In the genomic region with DNA sequence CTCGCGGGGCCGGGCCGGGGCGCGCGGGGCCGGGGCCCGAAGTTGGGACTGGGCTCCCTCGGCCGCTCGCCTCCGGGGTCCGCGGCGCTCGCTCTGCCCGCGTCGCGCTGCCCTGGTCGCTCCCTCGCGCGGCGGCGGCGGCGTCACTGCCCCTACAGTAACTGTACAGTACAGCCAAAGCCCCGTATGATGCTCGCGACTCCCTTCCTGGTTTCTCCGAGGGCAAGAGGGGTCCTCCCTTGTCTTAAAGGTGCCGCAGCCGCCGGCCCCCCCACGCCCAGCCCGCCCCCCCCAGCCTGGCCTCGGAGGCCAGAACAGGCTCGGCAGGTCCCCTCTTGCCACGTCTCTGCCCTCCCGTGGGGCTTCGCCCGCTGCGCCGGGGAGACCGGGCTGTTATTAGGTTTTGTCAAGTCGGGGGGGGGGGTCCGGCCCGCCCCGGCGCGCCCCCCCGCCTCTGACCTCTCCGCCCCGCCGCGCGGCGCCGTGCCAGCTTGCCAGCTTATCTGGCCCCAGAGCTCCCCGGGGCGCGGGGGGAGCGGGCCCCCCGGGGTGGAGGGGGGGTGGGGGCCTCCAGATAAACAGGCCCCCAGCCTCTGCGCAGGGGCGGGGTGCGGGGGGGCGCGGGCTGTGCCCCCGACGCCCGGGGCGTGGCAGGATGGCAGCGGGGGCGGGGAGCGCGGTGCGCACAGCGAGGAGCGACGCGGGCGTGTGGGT, we compare ENCODE assay signal across 1 cellular context.
TF ChIP-seq lines count a peak whose summit lies in the region.

A gene (minus strand): TSS at position 218 of the 714 bp plus-strand sequence. CDS start 11,667 bp downstream, outside the sequence.

TF ChIP-seq in SK-N-SH, 30 proteins besides CTCF, POLR2A, EP300 and RAD21 (continued from another document):
- TF ChIP-seq, protein P1, sequence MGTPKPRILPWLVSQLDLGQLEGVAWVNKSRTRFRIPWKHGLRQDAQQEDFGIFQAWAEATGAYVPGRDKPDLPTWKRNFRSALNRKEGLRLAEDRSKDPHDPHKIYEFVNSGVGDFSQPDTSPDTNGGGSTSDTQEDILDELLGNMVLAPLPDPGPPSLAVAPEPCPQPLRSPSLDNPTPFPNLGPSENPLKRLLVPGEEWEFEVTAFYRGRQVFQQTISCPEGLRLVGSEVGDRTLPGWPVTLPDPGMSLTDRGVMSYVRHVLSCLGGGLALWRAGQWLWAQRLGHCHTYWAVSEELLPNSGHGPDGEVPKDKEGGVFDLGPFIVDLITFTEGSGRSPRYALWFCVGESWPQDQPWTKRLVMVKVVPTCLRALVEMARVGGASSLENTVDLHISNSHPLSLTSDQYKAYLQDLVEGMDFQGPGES (IDR thresholded peaks at IDR 0.05; ENCODE audit: low read depth, low read length) = no peak
- TF ChIP-seq, protein P2, sequence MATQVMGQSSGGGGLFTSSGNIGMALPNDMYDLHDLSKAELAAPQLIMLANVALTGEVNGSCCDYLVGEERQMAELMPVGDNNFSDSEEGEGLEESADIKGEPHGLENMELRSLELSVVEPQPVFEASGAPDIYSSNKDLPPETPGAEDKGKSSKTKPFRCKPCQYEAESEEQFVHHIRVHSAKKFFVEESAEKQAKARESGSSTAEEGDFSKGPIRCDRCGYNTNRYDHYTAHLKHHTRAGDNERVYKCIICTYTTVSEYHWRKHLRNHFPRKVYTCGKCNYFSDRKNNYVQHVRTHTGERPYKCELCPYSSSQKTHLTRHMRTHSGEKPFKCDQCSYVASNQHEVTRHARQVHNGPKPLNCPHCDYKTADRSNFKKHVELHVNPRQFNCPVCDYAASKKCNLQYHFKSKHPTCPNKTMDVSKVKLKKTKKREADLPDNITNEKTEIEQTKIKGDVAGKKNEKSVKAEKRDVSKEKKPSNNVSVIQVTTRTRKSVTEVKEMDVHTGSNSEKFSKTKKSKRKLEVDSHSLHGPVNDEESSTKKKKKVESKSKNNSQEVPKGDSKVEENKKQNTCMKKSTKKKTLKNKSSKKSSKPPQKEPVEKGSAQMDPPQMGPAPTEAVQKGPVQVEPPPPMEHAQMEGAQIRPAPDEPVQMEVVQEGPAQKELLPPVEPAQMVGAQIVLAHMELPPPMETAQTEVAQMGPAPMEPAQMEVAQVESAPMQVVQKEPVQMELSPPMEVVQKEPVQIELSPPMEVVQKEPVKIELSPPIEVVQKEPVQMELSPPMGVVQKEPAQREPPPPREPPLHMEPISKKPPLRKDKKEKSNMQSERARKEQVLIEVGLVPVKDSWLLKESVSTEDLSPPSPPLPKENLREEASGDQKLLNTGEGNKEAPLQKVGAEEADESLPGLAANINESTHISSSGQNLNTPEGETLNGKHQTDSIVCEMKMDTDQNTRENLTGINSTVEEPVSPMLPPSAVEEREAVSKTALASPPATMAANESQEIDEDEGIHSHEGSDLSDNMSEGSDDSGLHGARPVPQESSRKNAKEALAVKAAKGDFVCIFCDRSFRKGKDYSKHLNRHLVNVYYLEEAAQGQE (IDR thresholded peaks at IDR 0.05; ENCODE audit: low read depth, low read length) = no peak
- TF ChIP-seq SIN3A (IDR thresholded peaks at IDR 0.05; ENCODE audit: borderline replicate concordance, low read depth, low read length) (0 out of 2 replicates have a peak, but pooled peaks have one; percentile 33), NRF1 (IDR thresholded peaks at IDR 0.05; ENCODE audit: low read depth, low read length) (no peak), YY1 (IDR thresholded peaks at IDR 0.05; ENCODE audit: low read depth) (no peak), RCOR1 (IDR thresholded peaks at IDR 0.05; ENCODE audit: low read length) (no peak), POLR2AphosphoS5 (IDR thresholded peaks at IDR 0.05; ENCODE audit: low read depth, low read length) (peak; percentile 47), JUND (IDR thresholded peaks at IDR 0.05) (no peak), FOXJ3 (CRISPR knock-in tag; IDR thresholded peaks at IDR 0.05) (no peak), MXI1 (IDR thresholded peaks at IDR 0.05; ENCODE audit: low read depth, low read length) (peak; percentile 53), EZH2phosphoT487 (IDR thresholded peaks at IDR 0.05; ENCODE audit: borderline replicate concordance, low read depth) (no peak), TCF12 (IDR thresholded peaks at IDR 0.05) (no peak; the same call in 1 of the 2 replicates), FOXM1 (IDR thresholded peaks at IDR 0.05; ENCODE audit: low read depth) (no peak), RFX5 (IDR thresholded peaks at IDR 0.05; ENCODE audit: low read length) (no peak)
- TF ChIP-seq, protein P3, sequence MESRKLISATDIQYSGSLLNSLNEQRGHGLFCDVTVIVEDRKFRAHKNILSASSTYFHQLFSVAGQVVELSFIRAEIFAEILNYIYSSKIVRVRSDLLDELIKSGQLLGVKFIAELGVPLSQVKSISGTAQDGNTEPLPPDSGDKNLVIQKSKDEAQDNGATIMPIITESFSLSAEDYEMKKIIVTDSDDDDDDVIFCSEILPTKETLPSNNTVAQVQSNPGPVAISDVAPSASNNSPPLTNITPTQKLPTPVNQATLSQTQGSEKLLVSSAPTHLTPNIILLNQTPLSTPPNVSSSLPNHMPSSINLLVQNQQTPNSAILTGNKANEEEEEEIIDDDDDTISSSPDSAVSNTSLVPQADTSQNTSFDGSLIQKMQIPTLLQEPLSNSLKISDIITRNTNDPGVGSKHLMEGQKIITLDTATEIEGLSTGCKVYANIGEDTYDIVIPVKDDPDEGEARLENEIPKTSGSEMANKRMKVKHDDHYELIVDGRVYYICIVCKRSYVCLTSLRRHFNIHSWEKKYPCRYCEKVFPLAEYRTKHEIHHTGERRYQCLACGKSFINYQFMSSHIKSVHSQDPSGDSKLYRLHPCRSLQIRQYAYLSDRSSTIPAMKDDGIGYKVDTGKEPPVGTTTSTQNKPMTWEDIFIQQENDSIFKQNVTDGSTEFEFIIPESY (IDR thresholded peaks at IDR 0.05; ENCODE audit: borderline replicate concordance, low read depth) = no peak
- TF ChIP-seq, protein P4, sequence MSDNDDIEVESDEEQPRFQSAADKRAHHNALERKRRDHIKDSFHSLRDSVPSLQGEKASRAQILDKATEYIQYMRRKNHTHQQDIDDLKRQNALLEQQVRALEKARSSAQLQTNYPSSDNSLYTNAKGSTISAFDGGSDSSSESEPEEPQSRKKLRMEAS (IDR thresholded peaks at IDR 0.05; ENCODE audit: low read depth) = 0 out of 2 replicates have a peak, but pooled peaks have one; percentile 34
